ENCODE assay signal across 3 cellular contexts in the genomic region with DNA sequence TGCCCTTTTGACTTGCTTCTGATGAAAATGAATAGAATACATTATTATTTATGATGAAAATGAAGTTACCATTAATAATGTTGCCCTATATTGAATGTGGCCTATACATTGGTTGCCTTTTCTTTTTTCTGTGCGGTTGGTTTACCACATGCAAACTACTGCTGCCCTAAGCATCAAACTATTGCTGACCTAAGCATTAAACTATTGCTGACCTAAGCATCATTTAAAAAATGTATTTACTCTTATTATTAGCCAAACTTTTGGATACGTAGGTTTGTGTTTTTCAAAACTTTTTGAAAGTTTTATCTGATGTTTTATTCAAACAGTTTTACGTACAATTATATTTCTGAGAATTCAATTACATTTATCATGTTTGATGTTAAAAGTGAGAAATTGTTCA.
TF ChIP-seq lines count a peak whose summit lies in the region.

No MANE protein-coding gene starts in this region.

TF ChIP-seq in A549, 52 proteins besides CTCF, POLR2A, EP300 and RAD21:
- TF ChIP-seq ZNF302 (CRISPR knock-in tag; IDR thresholded peaks at IDR 0.05): no peak
- peak; percentile 96 for TF ChIP-seq MAFK (IDR thresholded peaks at IDR 0.05; ENCODE audit: partially characterized antibody)
- no peak for TF ChIP-seq POLR2AphosphoS2 (conservative IDR thresholded peaks at IDR 0.05; ENCODE audit: low read length)
- no peak for TF ChIP-seq CHD2 (IDR thresholded peaks at IDR 0.05; ENCODE audit: low read length, partially characterized antibody)
- no peak for TF ChIP-seq NR3C1 (IDR thresholded peaks at IDR 0.05)
TF ChIP-seq in A549: peak in this region for 1.

TF ChIP-seq in IMR-90, 13 proteins besides CTCF, POLR2A, EP300 and RAD21:
- no peak for TF ChIP-seq FOS (IDR thresholded peaks at IDR 0.05; ENCODE audit: low read depth, low read length)
- TF ChIP-seq CHD1 (IDR thresholded peaks at IDR 0.05; ENCODE audit: low read depth, low read length): no peak
- peak; percentile 98 for TF ChIP-seq MAFK (IDR thresholded peaks at IDR 0.05; ENCODE audit: low read depth, low read length)
- TF ChIP-seq, protein P1, sequence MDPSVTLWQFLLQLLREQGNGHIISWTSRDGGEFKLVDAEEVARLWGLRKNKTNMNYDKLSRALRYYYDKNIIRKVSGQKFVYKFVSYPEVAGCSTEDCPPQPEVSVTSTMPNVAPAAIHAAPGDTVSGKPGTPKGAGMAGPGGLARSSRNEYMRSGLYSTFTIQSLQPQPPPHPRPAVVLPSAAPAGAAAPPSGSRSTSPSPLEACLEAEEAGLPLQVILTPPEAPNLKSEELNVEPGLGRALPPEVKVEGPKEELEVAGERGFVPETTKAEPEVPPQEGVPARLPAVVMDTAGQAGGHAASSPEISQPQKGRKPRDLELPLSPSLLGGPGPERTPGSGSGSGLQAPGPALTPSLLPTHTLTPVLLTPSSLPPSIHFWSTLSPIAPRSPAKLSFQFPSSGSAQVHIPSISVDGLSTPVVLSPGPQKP (IDR thresholded peaks at IDR 0.05; ENCODE audit: borderline replicate concordance, low read depth, low read length): no peak
- no peak for TF ChIP-seq MXI1 (IDR thresholded peaks at IDR 0.05; ENCODE audit: borderline replicate concordance, low read depth, low read length)
- TF ChIP-seq RFX5 (IDR thresholded peaks at IDR 0.05; ENCODE audit: low read depth, low read length): no peak
- no peak for TF ChIP-seq SMC3 (IDR thresholded peaks at IDR 0.05; ENCODE audit: low read depth, low read length)
- TF ChIP-seq BHLHE40 (IDR thresholded peaks at IDR 0.05; ENCODE audit: low read depth, low read length): no peak
TF ChIP-seq in IMR-90: peak in this region for 1.

TF ChIP-seq in H1, 55 proteins besides CTCF, POLR2A, EP300 and RAD21:
- TF ChIP-seq MAFK (IDR thresholded peaks at IDR 0.05; ENCODE audit: low read depth, low read length) (peak; percentile 88), PHF8 (conservative IDR thresholded peaks at IDR 0.05; ENCODE audit: low read depth, low read length) (no peak)
